In genomic region chr4:74117024-74117534, GRCh38 we compare ENCODE assay signal across 8 cellular contexts. TPM values are rescaled to one million over a fixed set of nuclear protein-coding genes. Genes with fewer than 3 reads are reported as not detected.
DNase-seq lines count a peak whose midpoint lies in the region; ATAC-seq lines count a peak whose summit lies in the region.

No MANE protein-coding gene starts in this region.

- peaks cover 3% of the 10 kb centered on the region for H3K9me3 Mint-ChIP-seq in stimulated activated memory B cell treated with anti-CD40 and anti-IgM and Interleukin-4, amounts not matched to agents 10 μg/mL and 1 μg/mL and 100 μg/mL, for 72 hours
- no peaks in the 10 kb centered on the region for H3K9me3 Mint-ChIP-seq in activated CD4-positive, alpha-beta memory T cell treated with anti-CD3 and anti-CD28 coated beads for 36 hours

- POLR2A ChIA-PET in activated CD4-positive, alpha-beta memory T cell treated with anti-CD3 and anti-CD28 coated beads for 36 hours (lab: Charles Lee), result no interaction called here

- ATAC-seq in left ventricle myocardium superior (peak; percentile 97), sciatic nerve (peak; percentile 95), GM21737 (IDR thresholded peaks at IDR 0.05; ENCODE audit: unreplicated experiment) (no peak)
- no peak for ATAC-seq in stimulated activated memory B cell treated with anti-CD40 and anti-IgM and Interleukin-4, amounts not matched to agents 10 μg/mL and 1 μg/mL and 100 μg/mL, for 72 hours

- DNase-seq in GM04503 (ENCODE audit: low read depth), result peak; percentile 96
- peak; percentile 86 for DNase-seq in amniotic epithelial cell (ENCODE audit: low read depth)
- DNase-seq in left ventricle myocardium superior, result peak; percentile 31
- DNase-seq in sciatic nerve (ENCODE audit: low spot score), result no peak
- DNase-seq in D341Med (ENCODE audit: low spot score), result no peak
- DNase-seq in activated CD4-positive, alpha-beta memory T cell treated with anti-CD3 and anti-CD28 coated beads for 36 hours, result no peak

- H3K4me1 Mint-ChIP-seq in stimulated activated memory B cell treated with anti-CD40 and anti-IgM and Interleukin-4, amounts not matched to agents 10 μg/mL and 1 μg/mL and 100 μg/mL, for 72 hours, result no peaks in the 10 kb centered on the region
- no peaks in the 10 kb centered on the region for H3K4me1 Mint-ChIP-seq in activated CD4-positive, alpha-beta memory T cell treated with anti-CD3 and anti-CD28 coated beads for 36 hours (ENCODE audit: low read depth)

- H3K27me3 Mint-ChIP-seq in stimulated activated memory B cell treated with anti-CD40 and anti-IgM and Interleukin-4, amounts not matched to agents 10 μg/mL and 1 μg/mL and 100 μg/mL, for 72 hours, result no peaks in the 10 kb centered on the region
- peaks cover 2% of the 10 kb centered on the region for H3K27me3 Mint-ChIP-seq in activated CD4-positive, alpha-beta memory T cell treated with anti-CD3 and anti-CD28 coated beads for 36 hours

- intact Hi-C loops in left ventricle myocardium superior (cut with micrococcal nuclease) (no loop called here), sciatic nerve (cut with DNase I) (no loop called here)
- intact Hi-C loops in activated CD4-positive, alpha-beta memory T cell treated with anti-CD3 and anti-CD28 coated beads for 36 hours (cut with micrococcal nuclease), result no loop called here

- H3K4me3 Mint-ChIP-seq in stimulated activated memory B cell treated with anti-CD40 and anti-IgM and Interleukin-4, amounts not matched to agents 10 μg/mL and 1 μg/mL and 100 μg/mL, for 72 hours, result no peak overlapping the region
- no peak overlapping the region for H3K4me3 Mint-ChIP-seq in activated CD4-positive, alpha-beta memory T cell treated with anti-CD3 and anti-CD28 coated beads for 36 hours

- no peak overlapping the region for H3K27ac Mint-ChIP-seq in stimulated activated memory B cell treated with anti-CD40 and anti-IgM and Interleukin-4, amounts not matched to agents 10 μg/mL and 1 μg/mL and 100 μg/mL, for 72 hours
- no peak overlapping the region for H3K27ac Mint-ChIP-seq in activated CD4-positive, alpha-beta memory T cell treated with anti-CD3 and anti-CD28 coated beads for 36 hours

- no peaks in the 10 kb centered on the region for H3K36me3 Mint-ChIP-seq in stimulated activated memory B cell treated with anti-CD40 and anti-IgM and Interleukin-4, amounts not matched to agents 10 μg/mL and 1 μg/mL and 100 μg/mL, for 72 hours
- H3K36me3 Mint-ChIP-seq in activated CD4-positive, alpha-beta memory T cell treated with anti-CD3 and anti-CD28 coated beads for 36 hours, result no peaks in the 10 kb centered on the region

- CTCF ChIA-PET in activated CD4-positive, alpha-beta memory T cell treated with anti-CD3 and anti-CD28 coated beads for 36 hours (lab: Charles Lee), result no interaction called here

RNA-seq across cellular contexts. Expression of gene CXCL2, which starts 18.1 kb away (rescaled TPM):
- total RNA-seq in left ventricle myocardium superior (12.0 TPM), sciatic nerve (26.4 TPM)
- total RNA-seq in activated CD4-positive, alpha-beta memory T cell treated with anti-CD3 and anti-CD28 coated beads for 36 hours, result not detected

RNA-seq across cellular contexts. Expression of gene MTHFD2L, which starts 40.8 kb away (rescaled TPM):
- total RNA-seq in left ventricle myocardium superior (8.5 TPM), sciatic nerve (18.4 TPM)
- total RNA-seq in activated CD4-positive, alpha-beta memory T cell treated with anti-CD3 and anti-CD28 coated beads for 36 hours, result 1 to 10 TPM; 5.4 to 6.5 TPM

Comparison
In these comparisons a context has a peak if more than half of its experiments do, and no peak if none do; other contexts are left out.
1. DNase-seq: peak in GM04503 (single experiment), amniotic epithelial cell (single experiment) and left ventricle myocardium superior (single experiment); none in sciatic nerve (single experiment), D341Med (single experiment) and activated CD4-positive, alpha-beta memory T cell treated with anti-CD3 and anti-CD28 coated beads for 36 hours (single experiment).
2. ATAC-seq: peak in left ventricle myocardium superior (single experiment) and sciatic nerve (single experiment); none in stimulated activated memory B cell treated with anti-CD40 and anti-IgM and Interleukin-4, amounts not matched to agents 10 μg/mL and 1 μg/mL and 100 μg/mL, for 72 hours (single experiment) and GM21737 (single experiment).
3. RNA of gene CXCL2, which starts 18.1 kb away (total RNA-seq): 26.4 TPM in sciatic nerve (single experiment) and 12.0 TPM in left ventricle myocardium superior (single experiment); not detected in activated CD4-positive, alpha-beta memory T cell treated with anti-CD3 and anti-CD28 coated beads for 36 hours; every median in the first group is over 10 times any median in the second.